Comparison of ENCODE assay signal across 22 cellular contexts in genomic region chr2:28707592-28707991, GRCh38. TPM values are rescaled to one million over a fixed set of nuclear protein-coding genes. Genes with fewer than 3 reads are reported as not detected.
DNase-seq lines count a peak whose midpoint lies in the region; ATAC-seq and TF ChIP-seq lines count a peak whose summit lies in the region.
"Had no signal": no experiment of that assay in that cellular context is flagged by ENCODE, and none has a peak within 500 bp of the region (broad histone marks: within the 10 kb centered on the region; RNA-seq: fewer than 3 reads in every experiment).

No MANE protein-coding gene starts in this region.

- no peaks in the 10 kb centered on the region for H3K36me3 ChIP-seq in sigmoid colon
- H3K36me3 ChIP-seq: BLaER1, heart left ventricle, pancreas, upper lobe of right lung had no signal

- WGBS in sigmoid colon, 2 donors: 69 to 72% methylated on average over 1 of the region's 1 CpG

- no peak for TF ChIP-seq CTCF in sigmoid colon (IDR thresholded peaks at IDR 0.05)

- TF ChIP-seq POLR2A in sigmoid colon (IDR thresholded peaks at IDR 0.05): no peak

- H3K4me3 ChIP-seq in sigmoid colon: no peak overlapping the region
- H3K4me3 ChIP-seq: BLaER1, GM12878, heart left ventricle, pancreas, upper lobe of right lung had no signal

- H3K27ac ChIP-seq in caudate nucleus (ENCODE audit: low read depth, low read length) (peak overlapping the region; percentile 83), sigmoid colon (peak overlapping the region in 3 of 4 donors; percentile 24 to 55 (median 43))
- H3K27ac ChIP-seq: BLaER1, pancreas had no signal

- no peak for TF ChIP-seq EP300 in sigmoid colon (IDR thresholded peaks at IDR 0.05)

- intact Hi-C loops in sigmoid colon (cut with DNase I): no loop called here

- peak; percentile 53 for DNase-seq in COLO829 (ENCODE audit: low spot score)
- DNase-seq in caudate nucleus (lab: John Stamatoyannopoulos, UW): peak in 39 of 61 donors; percentile 9 to 83 (median 39)
- DNase-seq in left lobe of liver (ENCODE audit: low spot score): no peak
- DNase-seq in sigmoid colon: no peak
- DNase-seq in DMS153 (lab: John Stamatoyannopoulos, UW): no peak
- DNase-seq: activated naive CD4-positive, alpha-beta T cell treated with anti-CD3 and anti-CD28 coated beads for 36 hours; amniotic stem cell; Caco-2; HCEC 1CT; heart left ventricle; NCI-H1048; NCI-H187 treated with DMSO at 0.1 percent for 48 hours; NCI-H748 treated with DMSO at 0.1 percent for 48 hours; pancreas; Right ventricle myocardium superior; upper lobe of right lung had no signal

- H3K9me3 ChIP-seq in sigmoid colon: no peaks in the 10 kb centered on the region
- H3K9me3 ChIP-seq: Caco-2, pancreas, upper lobe of right lung had no signal

- no peaks in the 10 kb centered on the region for H3K27me3 ChIP-seq in sigmoid colon
- H3K27me3 ChIP-seq: BLaER1, heart left ventricle, pancreas, upper lobe of right lung had no signal

- H3K4me1 ChIP-seq in sigmoid colon: peaks cover 0 to 16% (median 11%) of the 10 kb centered on the region in 4 donors
- H3K4me1 ChIP-seq: pancreas, upper lobe of right lung had no signal

- ATAC-seq in left lobe of liver: peak; percentile 78
- ATAC-seq in HG03108 (IDR thresholded peaks at IDR 0.05; ENCODE audit: unreplicated experiment): no peak
- no peak for ATAC-seq in GM18858 (IDR thresholded peaks at IDR 0.05; ENCODE audit: unreplicated experiment)
- no peak for ATAC-seq in GM18520 (IDR thresholded peaks at IDR 0.05; ENCODE audit: unreplicated experiment)
- ATAC-seq: GM12878; heart left ventricle; natural killer cell treated with Interleukin-12 subunit alpha and Interleukin-12 subunit beta and Interleukin-15 and Interleukin-18, amount 100 ng/mL, for 72 hours; pancreas; upper lobe of right lung had no signal

RNA-seq across cellular contexts. Expression of gene PPP1CB, which starts 44.0 kb away (rescaled TPM):
- 76.0 TPM for total RNA-seq in left lobe of liver
- total RNA-seq in sigmoid colon: 100 to 1,000 TPM; 446 to 567 (median 515) TPM
- 100 to 1,000 TPM in 2 of 3 donors, 10 to 100 TPM in 1; 88.7 to 136 (median 112) TPM for polyA plus RNA-seq in sigmoid colon

Comparison
In these comparisons a context has a peak if more than half of its experiments do, and no peak if none do; other contexts are left out.
1. DNase-seq: peak in COLO829 (single experiment) and caudate nucleus (39 of 61); none in left lobe of liver (single experiment), sigmoid colon (single experiment) and DMS153 (single experiment).